Comparison of ENCODE assay signal across 1 cellular context in the genomic region with DNA sequence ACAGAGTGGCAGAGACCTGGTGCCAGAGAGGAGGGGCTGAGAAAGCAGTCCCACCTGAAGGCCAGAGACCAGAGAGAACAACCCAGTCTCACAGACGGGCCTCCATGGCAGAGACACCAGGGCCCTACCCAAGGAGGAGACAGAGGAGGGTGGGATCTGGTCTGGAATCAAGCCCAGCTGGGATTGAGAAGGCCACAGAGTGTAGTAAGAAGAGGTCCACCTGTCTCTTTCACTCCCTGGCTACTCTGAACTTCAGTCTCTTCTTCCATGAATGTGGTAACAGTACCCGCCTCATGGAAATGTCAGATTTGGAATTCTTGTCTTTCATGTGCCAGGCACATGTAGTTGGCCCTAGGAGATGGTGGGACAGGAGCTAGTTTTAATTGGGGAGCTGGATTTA.
TF ChIP-seq lines count a peak whose summit lies in the region.

No MANE protein-coding gene starts in this region.

TF ChIP-seq in SK-N-SH, 30 proteins besides CTCF, POLR2A, EP300 and RAD21 (continued from another document):
- TF ChIP-seq, protein P1, sequence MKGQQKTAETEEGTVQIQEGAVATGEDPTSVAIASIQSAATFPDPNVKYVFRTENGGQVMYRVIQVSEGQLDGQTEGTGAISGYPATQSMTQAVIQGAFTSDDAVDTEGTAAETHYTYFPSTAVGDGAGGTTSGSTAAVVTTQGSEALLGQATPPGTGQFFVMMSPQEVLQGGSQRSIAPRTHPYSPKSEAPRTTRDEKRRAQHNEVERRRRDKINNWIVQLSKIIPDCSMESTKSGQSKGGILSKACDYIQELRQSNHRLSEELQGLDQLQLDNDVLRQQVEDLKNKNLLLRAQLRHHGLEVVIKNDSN (IDR thresholded peaks at IDR 0.05; ENCODE audit: borderline replicate concordance, low read depth) = no peak
- TF ChIP-seq CHD2 (IDR thresholded peaks at IDR 0.05; ENCODE audit: low read length, partially characterized antibody) (no peak), FOXJ3 (CRISPR knock-in tag; IDR thresholded peaks at IDR 0.05) (no peak)
- TF ChIP-seq, protein P2, sequence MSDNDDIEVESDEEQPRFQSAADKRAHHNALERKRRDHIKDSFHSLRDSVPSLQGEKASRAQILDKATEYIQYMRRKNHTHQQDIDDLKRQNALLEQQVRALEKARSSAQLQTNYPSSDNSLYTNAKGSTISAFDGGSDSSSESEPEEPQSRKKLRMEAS (IDR thresholded peaks at IDR 0.05; ENCODE audit: low read depth) = no peak
- TF ChIP-seq, protein P3, sequence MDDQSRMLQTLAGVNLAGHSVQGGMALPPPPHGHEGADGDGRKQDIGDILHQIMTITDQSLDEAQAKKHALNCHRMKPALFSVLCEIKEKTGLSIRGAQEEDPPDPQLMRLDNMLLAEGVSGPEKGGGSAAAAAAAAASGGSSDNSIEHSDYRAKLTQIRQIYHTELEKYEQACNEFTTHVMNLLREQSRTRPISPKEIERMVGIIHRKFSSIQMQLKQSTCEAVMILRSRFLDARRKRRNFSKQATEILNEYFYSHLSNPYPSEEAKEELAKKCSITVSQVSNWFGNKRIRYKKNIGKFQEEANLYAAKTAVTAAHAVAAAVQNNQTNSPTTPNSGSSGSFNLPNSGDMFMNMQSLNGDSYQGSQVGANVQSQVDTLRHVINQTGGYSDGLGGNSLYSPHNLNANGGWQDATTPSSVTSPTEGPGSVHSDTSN (IDR thresholded peaks at IDR 0.05) = no peak
- TF ChIP-seq, protein P4, sequence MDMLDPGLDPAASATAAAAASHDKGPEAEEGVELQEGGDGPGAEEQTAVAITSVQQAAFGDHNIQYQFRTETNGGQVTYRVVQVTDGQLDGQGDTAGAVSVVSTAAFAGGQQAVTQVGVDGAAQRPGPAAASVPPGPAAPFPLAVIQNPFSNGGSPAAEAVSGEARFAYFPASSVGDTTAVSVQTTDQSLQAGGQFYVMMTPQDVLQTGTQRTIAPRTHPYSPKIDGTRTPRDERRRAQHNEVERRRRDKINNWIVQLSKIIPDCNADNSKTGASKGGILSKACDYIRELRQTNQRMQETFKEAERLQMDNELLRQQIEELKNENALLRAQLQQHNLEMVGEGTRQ (IDR thresholded peaks at IDR 0.05; ENCODE audit: borderline replicate concordance, low read depth, low read length) = no peak
TF ChIP-seq in SK-N-SH: peak in this region for 0.
